Comparison of ENCODE assay signal across 1 cellular context in genomic region chr19:49398931-49399330, GRCh38.
TF ChIP-seq lines count a peak whose summit lies in the region.

No MANE protein-coding gene starts in this region.

TF ChIP-seq in HepG2, 621 proteins besides CTCF, POLR2A, EP300 and RAD21:
- TF ChIP-seq ZSCAN22 (CRISPR knock-in tag; IDR thresholded peaks at IDR 0.05) (no peak), U2AF2 (IDR thresholded peaks at IDR 0.05; ENCODE audit: low read depth, low read length) (no peak), SRY (CRISPR knock-in tag; IDR thresholded peaks at IDR 0.05) (no peak), ZNF773 (CRISPR knock-in tag; IDR thresholded peaks at IDR 0.05; ENCODE audit: borderline replicate concordance) (no peak), ZNF441 (CRISPR knock-in tag; IDR thresholded peaks at IDR 0.05; ENCODE audit: borderline replicate concordance) (no peak), HINFP (CRISPR knock-in tag; IDR thresholded peaks at IDR 0.05; ENCODE audit: low read depth) (no peak), ZBTB14 (CRISPR knock-in tag; IDR thresholded peaks at IDR 0.05) (no peak), PTBP1 (IDR thresholded peaks at IDR 0.05; ENCODE audit: low read depth, low read length, poor library complexity, severe bottlenecking) (no peak), ZNF251 (CRISPR knock-in tag; IDR thresholded peaks at IDR 0.05) (no peak), NAIF1 (CRISPR knock-in tag; IDR thresholded peaks at IDR 0.05; ENCODE audit: borderline replicate concordance) (no peak), SRF (IDR thresholded peaks at IDR 0.05; ENCODE audit: low read depth, low read length) (no peak), BRD4 (CRISPR knock-in tag; IDR thresholded peaks at IDR 0.05) (no peak), RARG (CRISPR knock-in tag; IDR thresholded peaks at IDR 0.05; ENCODE audit: low read depth) (no peak), SRSF9 (IDR thresholded peaks at IDR 0.05; ENCODE audit: borderline replicate concordance, insufficient read depth, low read depth, low read length, poor library complexity, severe bottlenecking) (no peak), HBP1 (CRISPR knock-in tag; IDR thresholded peaks at IDR 0.05; ENCODE audit: low read depth) (no peak), PHF20 (CRISPR knock-in tag; IDR thresholded peaks at IDR 0.05) (no peak), ZHX2 (IDR thresholded peaks at IDR 0.05; ENCODE audit: low read depth) (no peak), ZHX2 (CRISPR knock-in tag; IDR thresholded peaks at IDR 0.05; ENCODE audit: borderline replicate concordance) (no peak), ZNF124 (CRISPR knock-in tag; IDR thresholded peaks at IDR 0.05) (no peak)
TF ChIP-seq in HepG2: peak in this region for 0.
